ENCODE assay signal across 1 cellular context in the genomic region with DNA sequence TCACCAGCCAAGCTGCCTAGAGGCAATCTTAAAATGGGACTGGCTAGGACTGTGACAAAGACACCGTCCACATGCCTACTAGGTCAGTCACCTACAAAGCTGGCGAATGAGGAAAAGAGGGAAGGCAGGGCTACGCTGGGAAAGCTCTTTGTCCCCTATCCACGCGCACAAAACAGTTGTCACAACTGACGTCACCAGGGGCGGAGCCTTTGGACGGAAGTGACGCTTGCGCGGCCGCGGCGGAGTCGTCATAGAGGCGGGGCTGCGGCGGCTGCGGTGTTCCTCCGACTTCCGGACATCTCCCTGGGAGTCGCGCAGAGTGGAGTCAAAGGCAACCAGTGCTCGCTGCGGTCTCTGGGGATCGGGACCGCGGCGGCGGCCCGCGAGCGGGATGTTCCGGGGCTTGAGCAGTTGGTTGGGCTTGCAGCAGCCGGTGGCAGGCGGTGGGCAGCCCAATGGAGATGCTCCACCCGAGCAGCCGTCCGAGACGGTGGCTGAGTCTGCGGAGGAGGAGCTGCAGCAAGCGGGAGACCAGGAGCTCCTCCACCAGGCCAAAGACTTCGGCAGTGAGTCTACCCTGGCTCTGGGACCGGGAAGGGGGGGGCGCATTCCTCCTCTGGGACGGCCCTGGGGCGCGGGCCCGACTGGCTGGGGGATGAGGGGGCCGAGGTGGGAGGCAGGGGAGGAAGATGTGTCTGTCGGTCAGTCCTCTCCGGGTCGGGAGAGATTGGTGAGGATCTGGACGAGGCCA.
TF ChIP-seq lines count a peak whose summit lies in the region.

A gene with protein sequence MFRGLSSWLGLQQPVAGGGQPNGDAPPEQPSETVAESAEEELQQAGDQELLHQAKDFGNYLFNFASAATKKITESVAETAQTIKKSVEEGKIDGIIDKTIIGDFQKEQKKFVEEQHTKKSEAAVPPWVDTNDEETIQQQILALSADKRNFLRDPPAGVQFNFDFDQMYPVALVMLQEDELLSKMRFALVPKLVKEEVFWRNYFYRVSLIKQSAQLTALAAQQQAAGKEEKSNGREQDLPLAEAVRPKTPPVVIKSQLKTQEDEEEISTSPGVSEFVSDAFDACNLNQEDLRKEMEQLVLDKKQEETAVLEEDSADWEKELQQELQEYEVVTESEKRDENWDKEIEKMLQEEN (plus strand): TSS at position 279 of the 751 bp plus-strand sequence. CDS start 113 bp downstream, at position 392.

TF ChIP-seq in GM12878, 131 proteins besides CTCF, POLR2A, EP300 and RAD21 (continued from another document and continues in another):
- TF ChIP-seq, protein P1, sequence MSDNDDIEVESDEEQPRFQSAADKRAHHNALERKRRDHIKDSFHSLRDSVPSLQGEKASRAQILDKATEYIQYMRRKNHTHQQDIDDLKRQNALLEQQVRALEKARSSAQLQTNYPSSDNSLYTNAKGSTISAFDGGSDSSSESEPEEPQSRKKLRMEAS (IDR thresholded peaks at IDR 0.05; ENCODE audit: low read depth, low read length) = no peak
- TF ChIP-seq, protein P2, sequence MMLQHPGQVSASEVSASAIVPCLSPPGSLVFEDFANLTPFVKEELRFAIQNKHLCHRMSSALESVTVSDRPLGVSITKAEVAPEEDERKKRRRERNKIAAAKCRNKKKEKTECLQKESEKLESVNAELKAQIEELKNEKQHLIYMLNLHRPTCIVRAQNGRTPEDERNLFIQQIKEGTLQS (IDR thresholded peaks at IDR 0.05; ENCODE audit: borderline replicate concordance, extremely low read depth, low read depth, low read length) = no peak
- 0 out of 2 replicates have a peak, but pooled peaks have one; percentile 12 for TF ChIP-seq MEF2A (IDR thresholded peaks at IDR 0.05; ENCODE audit: insufficient read depth, low read depth, low read length)
- TF ChIP-seq SREBF2 (IDR thresholded peaks at IDR 0.05; ENCODE audit: low read length) = no peak
- TF ChIP-seq, protein P3, sequence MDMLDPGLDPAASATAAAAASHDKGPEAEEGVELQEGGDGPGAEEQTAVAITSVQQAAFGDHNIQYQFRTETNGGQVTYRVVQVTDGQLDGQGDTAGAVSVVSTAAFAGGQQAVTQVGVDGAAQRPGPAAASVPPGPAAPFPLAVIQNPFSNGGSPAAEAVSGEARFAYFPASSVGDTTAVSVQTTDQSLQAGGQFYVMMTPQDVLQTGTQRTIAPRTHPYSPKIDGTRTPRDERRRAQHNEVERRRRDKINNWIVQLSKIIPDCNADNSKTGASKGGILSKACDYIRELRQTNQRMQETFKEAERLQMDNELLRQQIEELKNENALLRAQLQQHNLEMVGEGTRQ (IDR thresholded peaks at IDR 0.05; ENCODE audit: borderline replicate concordance, low read depth, low read length) = no peak
- TF ChIP-seq HCFC1 (IDR thresholded peaks at IDR 0.05; ENCODE audit: low read length) = peak; percentile 53; the same call in 1 of the 2 replicates
- TF ChIP-seq ATF7 (IDR thresholded peaks at IDR 0.05; ENCODE audit: low read depth) = peak; percentile 98
- TF ChIP-seq NR2F1 (conservative IDR thresholded peaks at IDR 0.05) = 0 out of 2 replicates have a peak, but pooled peaks have one; percentile 50
- peak; percentile 90 to 93 for TF ChIP-seq IKZF2 (IDR thresholded peaks at IDR 0.05)
- TF ChIP-seq, protein P4, sequence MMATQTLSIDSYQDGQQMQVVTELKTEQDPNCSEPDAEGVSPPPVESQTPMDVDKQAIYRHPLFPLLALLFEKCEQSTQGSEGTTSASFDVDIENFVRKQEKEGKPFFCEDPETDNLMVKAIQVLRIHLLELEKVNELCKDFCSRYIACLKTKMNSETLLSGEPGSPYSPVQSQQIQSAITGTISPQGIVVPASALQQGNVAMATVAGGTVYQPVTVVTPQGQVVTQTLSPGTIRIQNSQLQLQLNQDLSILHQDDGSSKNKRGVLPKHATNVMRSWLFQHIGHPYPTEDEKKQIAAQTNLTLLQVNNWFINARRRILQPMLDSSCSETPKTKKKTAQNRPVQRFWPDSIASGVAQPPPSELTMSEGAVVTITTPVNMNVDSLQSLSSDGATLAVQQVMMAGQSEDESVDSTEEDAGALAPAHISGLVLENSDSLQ (IDR thresholded peaks at IDR 0.05) = peak; percentile 34; the same call in 1 of the 2 replicates
- TF ChIP-seq, protein P5, sequence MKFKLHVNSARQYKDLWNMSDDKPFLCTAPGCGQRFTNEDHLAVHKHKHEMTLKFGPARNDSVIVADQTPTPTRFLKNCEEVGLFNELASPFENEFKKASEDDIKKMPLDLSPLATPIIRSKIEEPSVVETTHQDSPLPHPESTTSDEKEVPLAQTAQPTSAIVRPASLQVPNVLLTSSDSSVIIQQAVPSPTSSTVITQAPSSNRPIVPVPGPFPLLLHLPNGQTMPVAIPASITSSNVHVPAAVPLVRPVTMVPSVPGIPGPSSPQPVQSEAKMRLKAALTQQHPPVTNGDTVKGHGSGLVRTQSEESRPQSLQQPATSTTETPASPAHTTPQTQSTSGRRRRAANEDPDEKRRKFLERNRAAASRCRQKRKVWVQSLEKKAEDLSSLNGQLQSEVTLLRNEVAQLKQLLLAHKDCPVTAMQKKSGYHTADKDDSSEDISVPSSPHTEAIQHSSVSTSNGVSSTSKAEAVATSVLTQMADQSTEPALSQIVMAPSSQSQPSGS (IDR thresholded peaks at IDR 0.05; ENCODE audit: low read length) = peak; percentile 79; the same call in 1 of the 2 replicates
- TF ChIP-seq, protein P6, sequence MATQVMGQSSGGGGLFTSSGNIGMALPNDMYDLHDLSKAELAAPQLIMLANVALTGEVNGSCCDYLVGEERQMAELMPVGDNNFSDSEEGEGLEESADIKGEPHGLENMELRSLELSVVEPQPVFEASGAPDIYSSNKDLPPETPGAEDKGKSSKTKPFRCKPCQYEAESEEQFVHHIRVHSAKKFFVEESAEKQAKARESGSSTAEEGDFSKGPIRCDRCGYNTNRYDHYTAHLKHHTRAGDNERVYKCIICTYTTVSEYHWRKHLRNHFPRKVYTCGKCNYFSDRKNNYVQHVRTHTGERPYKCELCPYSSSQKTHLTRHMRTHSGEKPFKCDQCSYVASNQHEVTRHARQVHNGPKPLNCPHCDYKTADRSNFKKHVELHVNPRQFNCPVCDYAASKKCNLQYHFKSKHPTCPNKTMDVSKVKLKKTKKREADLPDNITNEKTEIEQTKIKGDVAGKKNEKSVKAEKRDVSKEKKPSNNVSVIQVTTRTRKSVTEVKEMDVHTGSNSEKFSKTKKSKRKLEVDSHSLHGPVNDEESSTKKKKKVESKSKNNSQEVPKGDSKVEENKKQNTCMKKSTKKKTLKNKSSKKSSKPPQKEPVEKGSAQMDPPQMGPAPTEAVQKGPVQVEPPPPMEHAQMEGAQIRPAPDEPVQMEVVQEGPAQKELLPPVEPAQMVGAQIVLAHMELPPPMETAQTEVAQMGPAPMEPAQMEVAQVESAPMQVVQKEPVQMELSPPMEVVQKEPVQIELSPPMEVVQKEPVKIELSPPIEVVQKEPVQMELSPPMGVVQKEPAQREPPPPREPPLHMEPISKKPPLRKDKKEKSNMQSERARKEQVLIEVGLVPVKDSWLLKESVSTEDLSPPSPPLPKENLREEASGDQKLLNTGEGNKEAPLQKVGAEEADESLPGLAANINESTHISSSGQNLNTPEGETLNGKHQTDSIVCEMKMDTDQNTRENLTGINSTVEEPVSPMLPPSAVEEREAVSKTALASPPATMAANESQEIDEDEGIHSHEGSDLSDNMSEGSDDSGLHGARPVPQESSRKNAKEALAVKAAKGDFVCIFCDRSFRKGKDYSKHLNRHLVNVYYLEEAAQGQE (IDR thresholded peaks at IDR 0.05; ENCODE audit: low read depth, low read length) = no peak; the same call in 1 of the 2 replicates
- peak; percentile 88 for TF ChIP-seq SP1 (IDR thresholded peaks at IDR 0.05; ENCODE audit: low read depth, low read length)
- TF ChIP-seq, protein P7, sequence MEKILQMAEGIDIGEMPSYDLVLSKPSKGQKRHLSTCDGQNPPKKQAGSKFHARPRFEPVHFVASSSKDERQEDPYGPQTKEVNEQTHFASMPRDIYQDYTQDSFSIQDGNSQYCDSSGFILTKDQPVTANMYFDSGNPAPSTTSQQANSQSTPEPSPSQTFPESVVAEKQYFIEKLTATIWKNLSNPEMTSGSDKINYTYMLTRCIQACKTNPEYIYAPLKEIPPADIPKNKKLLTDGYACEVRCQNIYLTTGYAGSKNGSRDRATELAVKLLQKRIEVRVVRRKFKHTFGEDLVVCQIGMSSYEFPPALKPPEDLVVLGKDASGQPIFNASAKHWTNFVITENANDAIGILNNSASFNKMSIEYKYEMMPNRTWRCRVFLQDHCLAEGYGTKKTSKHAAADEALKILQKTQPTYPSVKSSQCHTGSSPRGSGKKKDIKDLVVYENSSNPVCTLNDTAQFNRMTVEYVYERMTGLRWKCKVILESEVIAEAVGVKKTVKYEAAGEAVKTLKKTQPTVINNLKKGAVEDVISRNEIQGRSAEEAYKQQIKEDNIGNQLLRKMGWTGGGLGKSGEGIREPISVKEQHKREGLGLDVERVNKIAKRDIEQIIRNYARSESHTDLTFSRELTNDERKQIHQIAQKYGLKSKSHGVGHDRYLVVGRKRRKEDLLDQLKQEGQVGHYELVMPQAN (conservative IDR thresholded peaks at IDR 0.05) = peak; percentile 65
- TF ChIP-seq MTA2 (IDR thresholded peaks at IDR 0.05; ENCODE audit: low read depth) = peak; percentile 71; the same call in 1 of the 2 replicates
- TF ChIP-seq RELA (IDR thresholded peaks at IDR 0.05; ENCODE audit: borderline replicate concordance, partially characterized antibody) = peak; percentile 26
- TF ChIP-seq, protein P8, sequence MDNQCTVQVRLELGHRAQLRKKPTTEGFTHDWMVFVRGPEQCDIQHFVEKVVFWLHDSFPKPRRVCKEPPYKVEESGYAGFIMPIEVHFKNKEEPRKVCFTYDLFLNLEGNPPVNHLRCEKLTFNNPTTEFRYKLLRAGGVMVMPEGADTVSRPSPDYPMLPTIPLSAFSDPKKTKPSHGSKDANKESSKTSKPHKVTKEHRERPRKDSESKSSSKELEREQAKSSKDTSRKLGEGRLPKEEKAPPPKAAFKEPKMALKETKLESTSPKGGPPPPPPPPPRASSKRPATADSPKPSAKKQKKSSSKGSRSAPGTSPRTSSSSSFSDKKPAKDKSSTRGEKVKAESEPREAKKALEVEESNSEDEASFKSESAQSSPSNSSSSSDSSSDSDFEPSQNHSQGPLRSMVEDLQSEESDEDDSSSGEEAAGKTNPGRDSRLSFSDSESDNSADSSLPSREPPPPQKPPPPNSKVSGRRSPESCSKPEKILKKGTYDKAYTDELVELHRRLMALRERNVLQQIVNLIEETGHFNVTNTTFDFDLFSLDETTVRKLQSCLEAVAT (IDR thresholded peaks at IDR 0.05) = peak; percentile 91
- peak; percentile 44 for TF ChIP-seq KLF5 (IDR thresholded peaks at IDR 0.05; ENCODE audit: partially characterized antibody)
- peak; percentile 46; the same call in 2 of the 3 replicates for TF ChIP-seq POU2F2 (IDR thresholded peaks at IDR 0.05; ENCODE audit: borderline replicate concordance, low read depth, low read length)
- no peak; the same call in 1 of the 2 replicates for TF ChIP-seq ZNF24 (IDR thresholded peaks at IDR 0.05)
- no peak for TF ChIP-seq SREBF1 (IDR thresholded peaks at IDR 0.05; ENCODE audit: low read length)
- TF ChIP-seq, protein P9, sequence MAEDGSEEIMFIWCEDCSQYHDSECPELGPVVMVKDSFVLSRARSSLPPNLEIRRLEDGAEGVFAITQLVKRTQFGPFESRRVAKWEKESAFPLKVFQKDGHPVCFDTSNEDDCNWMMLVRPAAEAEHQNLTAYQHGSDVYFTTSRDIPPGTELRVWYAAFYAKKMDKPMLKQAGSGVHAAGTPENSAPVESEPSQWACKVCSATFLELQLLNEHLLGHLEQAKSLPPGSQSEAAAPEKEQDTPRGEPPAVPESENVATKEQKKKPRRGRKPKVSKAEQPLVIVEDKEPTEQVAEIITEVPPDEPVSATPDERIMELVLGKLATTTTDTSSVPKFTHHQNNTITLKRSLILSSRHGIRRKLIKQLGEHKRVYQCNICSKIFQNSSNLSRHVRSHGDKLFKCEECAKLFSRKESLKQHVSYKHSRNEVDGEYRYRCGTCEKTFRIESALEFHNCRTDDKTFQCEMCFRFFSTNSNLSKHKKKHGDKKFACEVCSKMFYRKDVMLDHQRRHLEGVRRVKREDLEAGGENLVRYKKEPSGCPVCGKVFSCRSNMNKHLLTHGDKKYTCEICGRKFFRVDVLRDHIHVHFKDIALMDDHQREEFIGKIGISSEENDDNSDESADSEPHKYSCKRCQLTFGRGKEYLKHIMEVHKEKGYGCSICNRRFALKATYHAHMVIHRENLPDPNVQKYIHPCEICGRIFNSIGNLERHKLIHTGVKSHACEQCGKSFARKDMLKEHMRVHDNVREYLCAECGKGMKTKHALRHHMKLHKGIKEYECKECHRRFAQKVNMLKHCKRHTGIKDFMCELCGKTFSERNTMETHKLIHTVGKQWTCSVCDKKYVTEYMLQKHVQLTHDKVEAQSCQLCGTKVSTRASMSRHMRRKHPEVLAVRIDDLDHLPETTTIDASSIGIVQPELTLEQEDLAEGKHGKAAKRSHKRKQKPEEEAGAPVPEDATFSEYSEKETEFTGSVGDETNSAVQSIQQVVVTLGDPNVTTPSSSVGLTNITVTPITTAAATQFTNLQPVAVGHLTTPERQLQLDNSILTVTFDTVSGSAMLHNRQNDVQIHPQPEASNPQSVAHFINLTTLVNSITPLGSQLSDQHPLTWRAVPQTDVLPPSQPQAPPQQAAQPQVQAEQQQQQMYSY (CRISPR knock-in tag; IDR thresholded peaks at IDR 0.05) = no peak
- no peak for TF ChIP-seq RCOR1 (conservative IDR thresholded peaks at IDR 0.05; ENCODE audit: low read depth, low read length)
- 0 out of 2 replicates have a peak, but pooled peaks have one; percentile 17 for TF ChIP-seq BRCA1 (IDR thresholded peaks at IDR 0.05; ENCODE audit: low read depth, low read length)
- TF ChIP-seq ZNF622 (IDR thresholded peaks at IDR 0.05) = no peak
- TF ChIP-seq, protein P10, sequence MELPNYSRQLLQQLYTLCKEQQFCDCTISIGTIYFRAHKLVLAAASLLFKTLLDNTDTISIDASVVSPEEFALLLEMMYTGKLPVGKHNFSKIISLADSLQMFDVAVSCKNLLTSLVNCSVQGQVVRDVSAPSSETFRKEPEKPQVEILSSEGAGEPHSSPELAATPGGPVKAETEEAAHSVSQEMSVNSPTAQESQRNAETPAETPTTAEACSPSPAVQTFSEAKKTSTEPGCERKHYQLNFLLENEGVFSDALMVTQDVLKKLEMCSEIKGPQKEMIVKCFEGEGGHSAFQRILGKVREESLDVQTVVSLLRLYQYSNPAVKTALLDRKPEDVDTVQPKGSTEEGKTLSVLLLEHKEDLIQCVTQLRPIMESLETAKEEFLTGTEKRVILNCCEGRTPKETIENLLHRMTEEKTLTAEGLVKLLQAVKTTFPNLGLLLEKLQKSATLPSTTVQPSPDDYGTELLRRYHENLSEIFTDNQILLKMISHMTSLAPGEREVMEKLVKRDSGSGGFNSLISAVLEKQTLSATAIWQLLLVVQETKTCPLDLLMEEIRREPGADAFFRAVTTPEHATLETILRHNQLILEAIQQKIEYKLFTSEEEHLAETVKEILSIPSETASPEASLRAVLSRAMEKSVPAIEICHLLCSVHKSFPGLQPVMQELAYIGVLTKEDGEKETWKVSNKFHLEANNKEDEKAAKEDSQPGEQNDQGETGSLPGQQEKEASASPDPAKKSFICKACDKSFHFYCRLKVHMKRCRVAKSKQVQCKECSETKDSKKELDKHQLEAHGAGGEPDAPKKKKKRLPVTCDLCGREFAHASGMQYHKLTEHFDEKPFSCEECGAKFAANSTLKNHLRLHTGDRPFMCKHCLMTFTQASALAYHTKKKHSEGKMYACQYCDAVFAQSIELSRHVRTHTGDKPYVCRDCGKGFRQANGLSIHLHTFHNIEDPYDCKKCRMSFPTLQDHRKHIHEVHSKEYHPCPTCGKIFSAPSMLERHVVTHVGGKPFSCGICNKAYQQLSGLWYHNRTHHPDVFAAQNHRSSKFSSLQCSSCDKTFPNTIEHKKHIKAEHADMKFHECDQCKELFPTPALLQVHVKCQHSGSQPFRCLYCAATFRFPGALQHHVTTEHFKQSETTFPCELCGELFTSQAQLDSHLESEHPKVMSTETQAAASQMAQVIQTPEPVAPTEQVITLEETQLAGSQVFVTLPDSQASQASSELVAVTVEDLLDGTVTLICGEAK (IDR thresholded peaks at IDR 0.05; ENCODE audit: borderline replicate concordance) = peak; percentile 86
- peak; percentile 88 for TF ChIP-seq PML (IDR thresholded peaks at IDR 0.05; ENCODE audit: low read length)
- TF ChIP-seq KDM1A (IDR thresholded peaks at IDR 0.05; ENCODE audit: borderline replicate concordance) = no peak
- peak; percentile 89 for TF ChIP-seq RUNX3 (IDR thresholded peaks at IDR 0.05; ENCODE audit: low read length)
- 0 out of 2 replicates have a peak, but pooled peaks have one; percentile 57 for TF ChIP-seq SIN3A (IDR thresholded peaks at IDR 0.05; ENCODE audit: low read depth, low read length)
